Comparison of ENCODE assay signal across 32 cellular contexts in the genomic region with DNA sequence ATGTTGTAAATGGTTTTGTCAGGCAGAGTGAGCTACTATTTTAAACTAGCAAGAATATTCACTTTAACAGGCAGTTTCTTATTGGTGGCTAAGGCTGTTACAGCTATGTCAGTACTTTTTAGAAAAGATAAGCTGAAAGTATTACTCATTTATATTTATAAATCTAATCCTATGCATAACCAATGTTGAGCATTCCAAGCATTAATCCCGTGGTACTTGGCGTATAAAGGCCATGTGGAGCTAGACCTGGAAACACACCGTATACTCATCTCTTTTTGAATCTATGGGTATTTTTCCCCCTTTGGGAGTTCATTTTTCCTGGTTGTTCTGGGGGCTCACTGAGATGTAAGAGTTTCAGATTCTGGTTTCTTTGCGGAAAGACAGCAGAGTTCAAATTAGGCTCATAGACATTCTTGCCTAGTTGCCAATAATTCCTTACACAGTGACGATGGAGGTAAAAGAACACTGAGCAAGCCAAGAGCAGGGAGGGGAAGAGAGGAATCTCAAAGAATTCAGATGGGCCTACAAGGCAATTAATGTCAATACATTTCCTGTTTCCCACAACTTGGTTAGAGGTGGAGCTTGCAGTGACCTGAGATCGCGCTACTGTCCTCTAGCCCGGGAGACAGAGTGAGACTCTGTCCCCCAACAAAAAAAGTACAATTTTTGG.
A peak's percentile ranks its signal among the peaks of the same experiment; 100 is the strongest.
DNase-seq lines count a peak whose midpoint lies in the region; ATAC-seq, FAIRE-seq and TF ChIP-seq lines count a peak whose summit lies in the region.
"Had no signal": no experiment of that assay in that cellular context is flagged by ENCODE, and none has a peak within 500 bp of the region (broad histone marks: within the 10 kb centered on the region; RNA-seq: fewer than 3 reads in every experiment).

No MANE protein-coding gene starts in this region.

- BruUV-seq in IMR-90 (replicated peaks; lab: Mats Ljungman, UMichigan), result no TSS peak

- POLR2A ChIA-PET in IMR-90 (lab: Charles Lee; ENCODE audit: unreplicated experiment), result no interaction called here
- POLR2A ChIA-PET in activated CD8-positive, alpha-beta T cell treated with anti-CD3 and anti-CD28 coated beads, Interleukin-2, amount 10 ng/mL, durations not matched to agents 7 days and 5 days (lab: Charles Lee), result no interaction called here

- H2BK20ac ChIP-seq in IMR-90 (ENCODE audit: low read depth, low read length), result no peak overlapping the region

- H3K27ac ChIP-seq in IMR-90 (ENCODE audit: insufficient read depth, low read length), result no peak overlapping the region
- peak overlapping the region in 3 of 4 donors; percentile 0 to 50 (median 39) for H3K27ac ChIP-seq in sigmoid colon
- H3K27ac ChIP-seq: C4-2B, suprapubic skin had no signal

- peak overlapping the region; percentile 9; the same call in 1 of the 2 replicates for H3K4ac ChIP-seq in IMR-90 (ENCODE audit: low read depth, low read length)

- FAIRE-seq in H54 (lab: Jason Lieb, UNC), result no peak
- FAIRE-seq: colon, D721Med, H1 had no signal

- no peak overlapping the region for H2BK120ac ChIP-seq in IMR-90 (ENCODE audit: low read depth, low read length)

- H3K27ac Mint-ChIP-seq in activated CD8-positive, alpha-beta T cell treated with anti-CD3 and anti-CD28 coated beads, Interleukin-2, amount 10 ng/mL, durations not matched to agents 7 days and 5 days, result no peak overlapping the region
- H3K27ac Mint-ChIP-seq: activated CD4-positive, alpha-beta memory T cell treated with anti-CD3 and anti-CD28 coated beads for 36 hours; activated naive CD8-positive, alpha-beta T cell treated with anti-CD3 and anti-CD28 coated beads, Interleukin-2, amount 50 U/mL, for 24 hours; natural killer cell; T-helper 17 cell had no signal

- H4K8ac ChIP-seq in IMR-90 (ENCODE audit: low read depth in 2 of 2, low read length in 2 of 2), result no peak overlapping the region

- in situ Hi-C loops in IMR-90 (cut with MboI; ENCODE audit: low sequenced_read_pairs), result no loop called here

- H3K4me1 ChIP-seq in IMR-90 (ENCODE audit: control insufficient read depth, insufficient read depth, low read length) (peaks cover 26% of the 10 kb centered on the region), sigmoid colon (peaks cover 0 to 42% (median 25%) of the 10 kb centered on the region in 4 donors)

- H3K4me2 ChIP-seq in IMR-90 (ENCODE audit: low read depth, low read length), result no peak overlapping the region
- H3K4me2 ChIP-seq: smooth muscle cell had no signal

- H3K9me3 Mint-ChIP-seq in activated CD8-positive, alpha-beta T cell treated with anti-CD3 and anti-CD28 coated beads, Interleukin-2, amount 10 ng/mL, durations not matched to agents 7 days and 5 days (ENCODE audit: insufficient read depth), result no peaks in the 10 kb centered on the region
- H3K9me3 Mint-ChIP-seq: activated CD4-positive, alpha-beta memory T cell treated with anti-CD3 and anti-CD28 coated beads for 36 hours; activated naive CD8-positive, alpha-beta T cell treated with anti-CD3 and anti-CD28 coated beads, Interleukin-2, amount 50 U/mL, for 24 hours; natural killer cell had no signal

- peak overlapping the region; percentile 25; the same call in 1 of the 2 replicates for H4K91ac ChIP-seq in IMR-90 (ENCODE audit: insufficient read depth, low read depth, low read length)

- no peaks in the 10 kb centered on the region for H4K20me1 ChIP-seq in IMR-90 (ENCODE audit: insufficient read depth, low read length)

- H3K4me3 ChIP-seq in IMR-90 (ENCODE audit: insufficient read depth, low read depth, low read length) (no peak overlapping the region), fibroblast of pulmonary artery (replicated peaks; ENCODE audit: low read depth, low read length) (no peak overlapping the region), sigmoid colon (no peak overlapping the region)
- H3K4me3 ChIP-seq: lung, mucosa of descending colon, smooth muscle cell, suprapubic skin had no signal

- H3K23ac ChIP-seq in IMR-90 (ENCODE audit: low read depth, low read length), result peak overlapping the region; percentile 56; the same call in 1 of the 2 replicates

- TF ChIP-seq POLR2A in IMR-90 (IDR thresholded peaks at IDR 0.05; ENCODE audit: low read depth, low read length) (no peak), sigmoid colon (IDR thresholded peaks at IDR 0.05) (no peak), H54 (IDR thresholded peaks at IDR 0.05; ENCODE audit: low read depth, low read length) (no peak)

- 0 out of 4 replicates have a peak, but pooled peaks cover 0 to 4% of the 10 kb centered on the region in 2 experiments for H3K79me1 ChIP-seq in IMR-90 (ENCODE audit: low read depth in 1 of 2, low read length in 2 of 2)

- peaks cover 16% of the 10 kb centered on the region for H3K9me1 ChIP-seq in IMR-90 (ENCODE audit: insufficient read depth, low read length)

- H3K56ac ChIP-seq in IMR-90 (ENCODE audit: extremely low read depth, insufficient read depth, low read length), result no peak overlapping the region

- ATAC-seq in IMR-90 (ENCODE audit: low read depth), result no peak
- no peak for ATAC-seq in activated CD8-positive, alpha-beta T cell treated with anti-CD3 and anti-CD28 coated beads, Interleukin-2, amount 10 ng/mL, durations not matched to agents 7 days and 5 days
- ATAC-seq: activated naive CD8-positive, alpha-beta T cell treated with anti-CD3 and anti-CD28 coated beads, Interleukin-2, amount 50 U/mL, for 24 hours; mucosa of descending colon; natural killer cell; T-helper 17 cell had no signal

- no peak overlapping the region for H2AK5ac ChIP-seq in IMR-90 (ENCODE audit: low read depth, low read length)

- H3K9ac ChIP-seq in IMR-90 (ENCODE audit: low read depth, low read length), result no peak overlapping the region

- DNase-seq in IMR-90 (peak; percentile 55), astrocyte of the hippocampus (ENCODE audit: low read depth, low spot score) (peak; percentile 84), fibroblast of pulmonary artery (ENCODE audit: low read depth) (peak; percentile 63), sigmoid colon (no peak), H54 (ENCODE audit: insufficient read length, low spot score) (no peak), D341Med (ENCODE audit: low spot score) (no peak), COLO829 (ENCODE audit: low spot score) (no peak)
- DNase-seq in activated CD8-positive, alpha-beta T cell treated with anti-CD3 and anti-CD28 coated beads, Interleukin-2, amount 10 ng/mL, durations not matched to agents 7 days and 5 days, result no peak
- DNase-seq: activated CD4-positive, alpha-beta memory T cell treated with anti-CD3 and anti-CD28 coated beads for 36 hours; activated CD4-positive, CD25-positive, alpha-beta regulatory T cell treated with anti-CD3 and anti-CD28 coated beads, Interleukin-2, amount 50 U/mL, for 72 hours; activated CD8-positive, alpha-beta memory T cell treated with anti-CD3 and anti-CD28 coated beads, Interleukin-2, amount 50 U/mL, for 4 hours; activated naive CD4-positive, alpha-beta T cell; activated naive CD8-positive, alpha-beta T cell treated with anti-CD3 and anti-CD28 coated beads, Interleukin-2, amount 50 U/mL, for 24 hours; effector CD4-positive, alpha-beta T cell; foreskin fibroblast; head of caudate nucleus; kidney glomerular epithelial cell; mucosa of descending colon; natural killer cell; NCI-H1092; NCI-H187; NCI-H2171; NCI-H510A; stimulated activated naive CD4-positive, alpha-beta T cell treated with Interleukin-2 at 50 U/mL for 16 hours; T-helper 17 cell had no signal

- peak overlapping the region; percentile 31; the same call in 1 of the 2 replicates for H4K5ac ChIP-seq in IMR-90 (ENCODE audit: low read depth, low read length)

- H2BK5ac ChIP-seq in IMR-90 (ENCODE audit: low read depth, low read length, poor library complexity, severe bottlenecking), result no peak overlapping the region

- H2BK15ac ChIP-seq in IMR-90 (ENCODE audit: low read depth, low read length), result no peak overlapping the region

- no peak overlapping the region for H2AFZ ChIP-seq in IMR-90 (replicated peaks; ENCODE audit: low read length, poor library complexity)

- H3K36me3 Mint-ChIP-seq in activated CD8-positive, alpha-beta T cell treated with anti-CD3 and anti-CD28 coated beads, Interleukin-2, amount 10 ng/mL, durations not matched to agents 7 days and 5 days (ENCODE audit: low read depth), result no peaks in the 10 kb centered on the region
- H3K36me3 Mint-ChIP-seq: activated CD4-positive, alpha-beta memory T cell treated with anti-CD3 and anti-CD28 coated beads for 36 hours; natural killer cell had no signal

- no peaks in the 10 kb centered on the region for H3K27me3 Mint-ChIP-seq in activated CD8-positive, alpha-beta T cell treated with anti-CD3 and anti-CD28 coated beads, Interleukin-2, amount 10 ng/mL, durations not matched to agents 7 days and 5 days (ENCODE audit: low read depth)
- H3K27me3 Mint-ChIP-seq: activated CD4-positive, alpha-beta memory T cell treated with anti-CD3 and anti-CD28 coated beads for 36 hours; activated naive CD8-positive, alpha-beta T cell treated with anti-CD3 and anti-CD28 coated beads, Interleukin-2, amount 50 U/mL, for 24 hours; T-helper 17 cell had no signal

- no peak for TF ChIP-seq EP300 in sigmoid colon (IDR thresholded peaks at IDR 0.05)

- no peak for TF ChIP-seq RAD21 in IMR-90 (IDR thresholded peaks at IDR 0.05; ENCODE audit: low read length)

- TF ChIP-seq CTCF in IMR-90 (conservative IDR thresholded peaks at IDR 0.05; ENCODE audit: low read depth, low read length) (no peak), fibroblast of pulmonary artery (IDR thresholded peaks at IDR 0.05; ENCODE audit: low read length, missing control alignments) (no peak), sigmoid colon (IDR thresholded peaks at IDR 0.05) (no peak)

- dilution Hi-C loops in IMR-90 (cut with HindIII; ENCODE audit: low sequenced_read_pairs, unreplicated experiment), result no loop called here

- no peaks in the 10 kb centered on the region for H3K36me3 ChIP-seq in IMR-90 (ENCODE audit: control insufficient read depth, insufficient read depth, low read length)
- H3K36me3 ChIP-seq in sigmoid colon, result no peaks in the 10 kb centered on the region
- H3K36me3 ChIP-seq: suprapubic skin had no signal

- intact Hi-C loops in IMR-90 (cut with micrococcal nuclease) (loop anchor here (5.0 kb wide), 1 partner anchor 208 kb away; no protein-coding TSS in a partner anchor), sigmoid colon (cut with DNase I) (loop anchor here (5.0 kb wide), 1 partner anchor 208 kb away; no protein-coding TSS in a partner anchor)

- H3K27me3 ChIP-seq in IMR-90 (ENCODE audit: control insufficient read depth, insufficient read depth, low read length) (no peaks in the 10 kb centered on the region), sigmoid colon (no peaks in the 10 kb centered on the region)
- H3K27me3 ChIP-seq: suprapubic skin had no signal

- CTCF ChIA-PET in IMR-90 (lab: Yijun Ruan, JAX), result interaction anchor here (0.6 kb wide), 1 partner anchor 63 kb away, joined by 6 read pairs; no protein-coding TSS in a partner anchor
- CTCF ChIA-PET in activated CD8-positive, alpha-beta T cell treated with anti-CD3 and anti-CD28 coated beads, Interleukin-2, amount 10 ng/mL, durations not matched to agents 7 days and 5 days (lab: Charles Lee), result no interaction called here

- H3K4me3 Mint-ChIP-seq in activated CD8-positive, alpha-beta T cell treated with anti-CD3 and anti-CD28 coated beads, Interleukin-2, amount 10 ng/mL, durations not matched to agents 7 days and 5 days, result no peak overlapping the region
- H3K4me3 Mint-ChIP-seq: activated CD4-positive, alpha-beta memory T cell treated with anti-CD3 and anti-CD28 coated beads for 36 hours; activated naive CD8-positive, alpha-beta T cell treated with anti-CD3 and anti-CD28 coated beads, Interleukin-2, amount 50 U/mL, for 24 hours; natural killer cell; T-helper 17 cell had no signal

- no CpG with 5 or more reads among the region's 8 CpGs for WGBS in IMR-90 (ENCODE audit: extremely low coverage in 2 of 2, insufficient read length in 1 of 2), 2 experiments
- WGBS in sigmoid colon, 2 donors, result 92 to 96% methylated on average over 8 of the region's 8 CpGs

- H3K4me1 Mint-ChIP-seq in activated CD8-positive, alpha-beta T cell treated with anti-CD3 and anti-CD28 coated beads, Interleukin-2, amount 10 ng/mL, durations not matched to agents 7 days and 5 days (ENCODE audit: low read depth), result no peaks in the 10 kb centered on the region
- H3K4me1 Mint-ChIP-seq: activated naive CD8-positive, alpha-beta T cell treated with anti-CD3 and anti-CD28 coated beads, Interleukin-2, amount 50 U/mL, for 24 hours; natural killer cell; T-helper 17 cell had no signal

- no peak overlapping the region for H3K14ac ChIP-seq in IMR-90 (replicated peaks; ENCODE audit: low read depth, low read length)

- no peak overlapping the region for H2AK9ac ChIP-seq in IMR-90 (replicated peaks; ENCODE audit: low read depth, low read length, poor library complexity)

- H3K9me3 ChIP-seq in IMR-90 (ENCODE audit: control insufficient read depth, insufficient read depth, low read length) (no peaks in the 10 kb centered on the region), sigmoid colon (no peaks in the 10 kb centered on the region)
- H3K9me3 ChIP-seq: mucosa of descending colon, suprapubic skin had no signal

- peak overlapping the region; percentile 4 for H3K18ac ChIP-seq in IMR-90 (ENCODE audit: low read depth, low read length)

Comparison
In these comparisons a context has a peak if more than half of its experiments do, and no peak if none do; other contexts are left out.
1. DNase-seq: peak in IMR-90 (single experiment), astrocyte of the hippocampus (single experiment) and fibroblast of pulmonary artery (single experiment); none in sigmoid colon (single experiment), H54 (single experiment), activated CD8-positive, alpha-beta T cell treated with anti-CD3 and anti-CD28 coated beads, Interleukin-2, amount 10 ng/mL, durations not matched to agents 7 days and 5 days (single experiment), D341Med (single experiment) and COLO829 (single experiment).